ENCODE assay signal across 16 cellular contexts in genomic region chr1:235107368-235108184, GRCh38. TPM values are rescaled to one million over a fixed set of nuclear protein-coding genes. Genes with fewer than 3 reads are reported as not detected.
DNase-seq lines count a peak whose midpoint lies in the region; ATAC-seq and TF ChIP-seq lines count a peak whose summit lies in the region.
"Had no signal": no experiment of that assay in that cellular context is flagged by ENCODE, and none has a peak within 500 bp of the region (broad histone marks: within the 10 kb centered on the region; RNA-seq: fewer than 3 reads in every experiment).

No MANE protein-coding gene starts in this region.

- no peak overlapping the region for H3K4me3 Mint-ChIP-seq in activated T-cell treated with anti-CD3 and anti-CD28 coated beads, Interleukin-2, amount 50 U/mL, for 72 hours
- no peak overlapping the region for H3K4me3 Mint-ChIP-seq in activated naive CD8-positive, alpha-beta T cell treated with anti-CD3 and anti-CD28 coated beads, Interleukin-2, amount 50 U/mL, for 24 hours
- no peak overlapping the region for H3K4me3 Mint-ChIP-seq in progenitor cell of endocrine pancreas (ENCODE audit: low read depth)

- H3K27me3 Mint-ChIP-seq in activated T-cell treated with anti-CD3 and anti-CD28 coated beads, Interleukin-2, amount 50 U/mL, for 72 hours (ENCODE audit: low read depth), result no peaks in the 10 kb centered on the region
- H3K27me3 Mint-ChIP-seq in activated naive CD8-positive, alpha-beta T cell treated with anti-CD3 and anti-CD28 coated beads, Interleukin-2, amount 50 U/mL, for 24 hours, result no peaks in the 10 kb centered on the region
- peaks cover 4% of the 10 kb centered on the region for H3K27me3 Mint-ChIP-seq in progenitor cell of endocrine pancreas

- TF ChIP-seq POLR2A in GM18505 (IDR thresholded peaks at IDR 0.05; ENCODE audit: borderline replicate concordance, extremely low read depth, insufficient read depth, insufficient read length), result peak; percentile 21

- peak; percentile 21 to 26 for DNase-seq in activated T-cell treated with anti-CD3 and anti-CD28 coated beads, Interleukin-2, amount 50 U/mL, for 48 hours
- no peak for DNase-seq in activated T-cell treated with anti-CD3 and anti-CD28 coated beads, Interleukin-2, amount 50 U/mL, for 72 hours
- DNase-seq in activated naive CD8-positive, alpha-beta T cell treated with anti-CD3 and anti-CD28 coated beads, Interleukin-2, amount 50 U/mL, for 24 hours, result peak; percentile 1
- DNase-seq in progenitor cell of endocrine pancreas (ENCODE audit: low spot score, unreplicated experiment) (no peak), Ammon's horn (ENCODE audit: low spot score) (no peak)
- DNase-seq: brain microvascular endothelial cell, cortex of kidney, GM23248, immature natural killer cell, NCI-H1417, NCI-H69, nucleus accumbens, right cardiac atrium, T1000 had no signal

- H3K36me3 Mint-ChIP-seq in activated T-cell treated with anti-CD3 and anti-CD28 coated beads, Interleukin-2, amount 50 U/mL, for 72 hours (ENCODE audit: insufficient read depth in 2 of 2), result peaks cover 5 to 30% of the 10 kb centered on the region in 2 donors
- peaks cover 59% of the 10 kb centered on the region for H3K36me3 Mint-ChIP-seq in activated naive CD8-positive, alpha-beta T cell treated with anti-CD3 and anti-CD28 coated beads, Interleukin-2, amount 50 U/mL, for 24 hours (ENCODE audit: low read depth)
- H3K36me3 Mint-ChIP-seq in progenitor cell of endocrine pancreas (ENCODE audit: insufficient read depth), result peaks cover 17% of the 10 kb centered on the region

- H3K9me3 Mint-ChIP-seq in activated T-cell treated with anti-CD3 and anti-CD28 coated beads, Interleukin-2, amount 50 U/mL, for 72 hours, result no peaks in the 10 kb centered on the region
- H3K9me3 Mint-ChIP-seq in activated naive CD8-positive, alpha-beta T cell treated with anti-CD3 and anti-CD28 coated beads, Interleukin-2, amount 50 U/mL, for 24 hours, result no peaks in the 10 kb centered on the region
- no peaks in the 10 kb centered on the region for H3K9me3 Mint-ChIP-seq in progenitor cell of endocrine pancreas (ENCODE audit: low read depth)
- H3K9me3 Mint-ChIP-seq: immature natural killer cell had no signal

- H3K4me1 Mint-ChIP-seq in activated T-cell treated with anti-CD3 and anti-CD28 coated beads, Interleukin-2, amount 50 U/mL, for 72 hours (ENCODE audit: low read depth), result peaks cover 53% of the 10 kb centered on the region
- peaks cover 39% of the 10 kb centered on the region for H3K4me1 Mint-ChIP-seq in activated naive CD8-positive, alpha-beta T cell treated with anti-CD3 and anti-CD28 coated beads, Interleukin-2, amount 50 U/mL, for 24 hours
- H3K4me1 Mint-ChIP-seq in progenitor cell of endocrine pancreas (ENCODE audit: low read depth), result peaks cover 12% of the 10 kb centered on the region

- ATAC-seq in activated T-cell treated with anti-CD3 and anti-CD28 coated beads, Interleukin-2, amount 50 U/mL, for 72 hours (replicated peaks in 1 of 2), result no peak
- ATAC-seq in GM18505 (IDR thresholded peaks at IDR 0.05; ENCODE audit: unreplicated experiment) (no peak), GM19463 (IDR thresholded peaks at IDR 0.05; ENCODE audit: unreplicated experiment) (no peak)
- ATAC-seq in activated naive CD8-positive, alpha-beta T cell treated with anti-CD3 and anti-CD28 coated beads, Interleukin-2, amount 50 U/mL, for 24 hours, result no peak

- no peak overlapping the region for H3K27ac Mint-ChIP-seq in activated T-cell treated with anti-CD3 and anti-CD28 coated beads, Interleukin-2, amount 50 U/mL, for 72 hours
- no peak overlapping the region for H3K27ac Mint-ChIP-seq in activated naive CD8-positive, alpha-beta T cell treated with anti-CD3 and anti-CD28 coated beads, Interleukin-2, amount 50 U/mL, for 24 hours
- peak overlapping the region; percentile 0 for H3K27ac Mint-ChIP-seq in progenitor cell of endocrine pancreas

- TF ChIP-seq CTCF in progenitor cell of endocrine pancreas (IDR thresholded peaks at IDR 0.05; ENCODE audit: unreplicated experiment), result no peak

RNA-seq across cellular contexts. Expression of gene TOMM20, which starts 21.1 kb away (rescaled TPM):
- total RNA-seq in activated T-cell treated with anti-CD3 and anti-CD28 coated beads, Interleukin-2, amount 50 U/mL, for 72 hours, result 100 to 1,000 TPM; 140 to 154 TPM
- 110 and 120 TPM in 2 replicates for total RNA-seq in progenitor cell of endocrine pancreas

RNA-seq across cellular contexts. Expression of gene RBM34, which starts 53.5 kb away (rescaled TPM):
- total RNA-seq in activated T-cell treated with anti-CD3 and anti-CD28 coated beads, Interleukin-2, amount 50 U/mL, for 72 hours, result 100 to 1,000 TPM; 127 to 128 TPM
- total RNA-seq in progenitor cell of endocrine pancreas, result 68.4 and 75.0 TPM in 2 replicates

Comparison
In these comparisons a context has a peak if more than half of its experiments do, and no peak if none do; other contexts are left out.
1. DNase-seq: peak in activated T-cell treated with anti-CD3 and anti-CD28 coated beads, Interleukin-2, amount 50 U/mL, for 48 hours (2 of 2) and activated naive CD8-positive, alpha-beta T cell treated with anti-CD3 and anti-CD28 coated beads, Interleukin-2, amount 50 U/mL, for 24 hours (single experiment); none in activated T-cell treated with anti-CD3 and anti-CD28 coated beads, Interleukin-2, amount 50 U/mL, for 72 hours (0 of 2), progenitor cell of endocrine pancreas (single experiment) and Ammon's horn (single experiment).